ENCODE assay signal across 1 cellular context in the genomic region with DNA sequence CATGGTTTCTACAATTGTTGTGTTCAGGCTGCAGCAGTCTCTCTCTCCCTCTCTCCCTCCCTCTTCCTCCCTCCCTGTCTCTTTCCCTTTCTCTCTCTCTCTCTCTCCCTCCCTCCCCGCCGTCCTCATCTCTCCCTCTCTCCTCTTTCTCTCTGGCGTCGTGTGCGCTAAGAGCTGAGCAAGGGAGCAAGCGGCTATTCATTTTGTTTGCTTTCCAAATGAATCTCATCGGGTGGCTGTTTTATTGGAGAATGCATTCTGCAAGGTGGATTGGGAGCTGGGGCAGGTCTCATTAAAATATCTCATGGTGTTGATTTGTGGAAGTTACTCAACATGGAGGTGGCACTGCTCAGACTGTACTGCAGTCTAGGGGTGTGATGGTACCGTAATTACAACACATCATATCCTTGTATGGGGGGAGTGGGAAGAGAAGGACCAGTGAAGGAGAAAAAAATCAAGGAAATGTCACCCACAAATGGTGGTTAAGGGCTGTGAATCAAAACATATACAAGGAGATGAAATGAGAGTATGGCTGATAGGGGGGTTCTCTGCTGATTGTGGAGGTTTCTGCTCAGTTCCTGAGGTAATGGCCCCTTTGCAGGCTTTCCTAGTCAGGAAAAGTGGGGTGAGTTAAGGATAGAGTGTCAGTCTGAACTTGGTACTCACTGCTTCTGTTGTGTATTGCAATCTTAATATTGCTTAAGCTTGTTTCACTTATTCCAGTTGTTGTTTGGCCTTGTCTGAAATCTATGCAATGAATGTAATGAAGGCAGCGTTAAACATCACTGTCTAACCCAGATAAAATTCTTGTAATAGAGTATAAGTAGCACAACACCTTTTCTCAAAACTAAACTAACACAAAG.
TF ChIP-seq lines count a peak whose summit lies in the region.

No MANE protein-coding gene starts in this region.

TF ChIP-seq in SK-N-SH treated with all-trans-retinoic acid at 6 μM for 48 hours, 23 proteins besides CTCF, POLR2A, EP300 and RAD21 (continued from another document):
- TF ChIP-seq, protein P1, sequence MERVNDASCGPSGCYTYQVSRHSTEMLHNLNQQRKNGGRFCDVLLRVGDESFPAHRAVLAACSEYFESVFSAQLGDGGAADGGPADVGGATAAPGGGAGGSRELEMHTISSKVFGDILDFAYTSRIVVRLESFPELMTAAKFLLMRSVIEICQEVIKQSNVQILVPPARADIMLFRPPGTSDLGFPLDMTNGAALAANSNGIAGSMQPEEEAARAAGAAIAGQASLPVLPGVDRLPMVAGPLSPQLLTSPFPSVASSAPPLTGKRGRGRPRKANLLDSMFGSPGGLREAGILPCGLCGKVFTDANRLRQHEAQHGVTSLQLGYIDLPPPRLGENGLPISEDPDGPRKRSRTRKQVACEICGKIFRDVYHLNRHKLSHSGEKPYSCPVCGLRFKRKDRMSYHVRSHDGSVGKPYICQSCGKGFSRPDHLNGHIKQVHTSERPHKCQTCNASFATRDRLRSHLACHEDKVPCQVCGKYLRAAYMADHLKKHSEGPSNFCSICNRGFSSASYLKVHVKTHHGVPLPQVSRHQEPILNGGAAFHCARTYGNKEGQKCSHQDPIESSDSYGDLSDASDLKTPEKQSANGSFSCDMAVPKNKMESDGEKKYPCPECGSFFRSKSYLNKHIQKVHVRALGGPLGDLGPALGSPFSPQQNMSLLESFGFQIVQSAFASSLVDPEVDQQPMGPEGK (CRISPR knock-in tag; IDR thresholded peaks at IDR 0.05; ENCODE audit: borderline replicate concordance) = no peak
- TF ChIP-seq, protein P2, sequence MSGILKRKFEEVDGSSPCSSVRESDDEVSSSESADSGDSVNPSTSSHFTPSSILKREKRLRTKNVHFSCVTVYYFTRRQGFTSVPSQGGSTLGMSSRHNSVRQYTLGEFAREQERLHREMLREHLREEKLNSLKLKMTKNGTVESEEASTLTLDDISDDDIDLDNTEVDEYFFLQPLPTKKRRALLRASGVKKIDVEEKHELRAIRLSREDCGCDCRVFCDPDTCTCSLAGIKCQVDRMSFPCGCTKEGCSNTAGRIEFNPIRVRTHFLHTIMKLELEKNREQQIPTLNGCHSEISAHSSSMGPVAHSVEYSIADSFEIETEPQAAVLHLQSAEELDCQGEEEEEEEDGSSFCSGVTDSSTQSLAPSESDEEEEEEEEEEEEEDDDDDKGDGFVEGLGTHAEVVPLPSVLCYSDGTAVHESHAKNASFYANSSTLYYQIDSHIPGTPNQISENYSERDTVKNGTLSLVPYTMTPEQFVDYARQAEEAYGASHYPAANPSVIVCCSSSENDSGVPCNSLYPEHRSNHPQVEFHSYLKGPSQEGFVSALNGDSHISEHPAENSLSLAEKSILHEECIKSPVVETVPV (CRISPR knock-in tag; IDR thresholded peaks at IDR 0.05) = no peak
- no peak for TF ChIP-seq CSDC2 (CRISPR knock-in tag; IDR thresholded peaks at IDR 0.05)
- no peak for TF ChIP-seq ZFP3 (CRISPR knock-in tag; IDR thresholded peaks at IDR 0.05)
- no peak for TF ChIP-seq ZNF70 (CRISPR knock-in tag; IDR thresholded peaks at IDR 0.05)
- TF ChIP-seq, protein P3, sequence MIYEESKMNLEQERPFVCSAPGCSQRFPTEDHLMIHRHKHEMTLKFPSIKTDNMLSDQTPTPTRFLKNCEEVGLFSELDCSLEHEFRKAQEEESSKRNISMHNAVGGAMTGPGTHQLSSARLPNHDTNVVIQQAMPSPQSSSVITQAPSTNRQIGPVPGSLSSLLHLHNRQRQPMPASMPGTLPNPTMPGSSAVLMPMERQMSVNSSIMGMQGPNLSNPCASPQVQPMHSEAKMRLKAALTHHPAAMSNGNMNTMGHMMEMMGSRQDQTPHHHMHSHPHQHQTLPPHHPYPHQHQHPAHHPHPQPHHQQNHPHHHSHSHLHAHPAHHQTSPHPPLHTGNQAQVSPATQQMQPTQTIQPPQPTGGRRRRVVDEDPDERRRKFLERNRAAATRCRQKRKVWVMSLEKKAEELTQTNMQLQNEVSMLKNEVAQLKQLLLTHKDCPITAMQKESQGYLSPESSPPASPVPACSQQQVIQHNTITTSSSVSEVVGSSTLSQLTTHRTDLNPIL (CRISPR knock-in tag; IDR thresholded peaks at IDR 0.05; ENCODE audit: low read depth) = no peak
- no peak for TF ChIP-seq SNAI2 (CRISPR knock-in tag; IDR thresholded peaks at IDR 0.05)
